Comparison of ENCODE assay signal across 1 cellular context in the genomic region with DNA sequence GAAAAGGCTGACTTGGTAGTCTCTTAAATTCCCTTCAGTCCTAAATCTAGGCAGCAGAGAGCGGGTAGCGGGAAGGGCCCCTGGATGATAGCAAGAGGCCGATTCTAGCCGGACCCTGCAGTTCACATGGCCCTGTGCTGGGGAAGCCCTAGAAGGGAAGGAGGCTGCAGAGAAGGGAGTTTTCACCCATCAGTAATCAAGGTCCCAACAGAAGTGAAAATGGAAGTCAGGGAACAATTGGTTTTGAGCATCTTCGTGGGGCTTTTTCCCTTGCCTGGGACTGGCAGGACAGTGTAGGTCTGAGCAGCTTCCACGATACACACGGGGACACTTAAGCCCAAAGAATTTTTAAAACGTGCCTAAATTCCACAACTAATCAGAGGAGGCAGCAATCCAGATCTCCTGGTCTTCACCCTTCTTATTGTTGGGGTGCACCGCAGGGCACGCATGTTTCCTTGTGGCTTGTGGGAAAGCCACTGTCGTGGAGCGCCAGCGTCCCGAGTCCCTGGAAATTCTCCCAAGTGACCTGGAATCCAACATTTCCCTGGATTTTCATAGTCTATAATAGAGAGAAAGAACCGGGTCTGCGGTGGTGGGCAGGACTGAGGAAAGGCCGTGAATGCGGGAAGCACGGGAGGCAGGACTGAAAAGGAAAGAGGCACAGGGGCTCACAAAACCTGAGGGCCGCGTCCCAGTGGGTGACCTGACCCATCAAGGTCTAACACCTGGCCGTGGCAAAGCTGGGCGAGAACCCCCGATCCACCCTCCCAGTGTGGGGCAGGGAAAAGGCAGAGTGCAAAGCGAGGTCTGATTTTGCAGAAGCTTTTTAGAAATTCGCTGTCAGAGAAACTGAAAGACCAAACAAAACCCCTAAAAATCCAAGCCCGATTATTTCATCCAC.
TF ChIP-seq lines count a peak whose summit lies in the region.

No MANE protein-coding gene starts in this region.

TF ChIP-seq in GM23338, 12 proteins besides CTCF, POLR2A, EP300 and RAD21 (continued from another document):
- TF ChIP-seq ZNF462 (CRISPR knock-in tag; IDR thresholded peaks at IDR 0.05) (no peak), EZH2 (IDR thresholded peaks at IDR 0.05; ENCODE audit: low read depth, unreplicated experiment) (peak; percentile 51)
